In genomic region chr6:81812416-81812815, GRCh38 we compare ENCODE assay signal across 19 cellular contexts. TPM values are rescaled to one million over a fixed set of nuclear protein-coding genes. Genes with fewer than 3 reads are reported as not detected.
DNase-seq lines count a peak whose midpoint lies in the region; ATAC-seq and TF ChIP-seq lines count a peak whose summit lies in the region.
"Had no signal": no experiment of that assay in that cellular context is flagged by ENCODE, and none has a peak within 500 bp of the region (broad histone marks: within the 10 kb centered on the region; RNA-seq: fewer than 3 reads in every experiment).

No MANE protein-coding gene starts in this region.

- H3K4me1 ChIP-seq in Loucy (ENCODE audit: insufficient read depth, low read length, poor library complexity, severe bottlenecking), result peaks cover 15% of the 10 kb centered on the region
- H3K4me1 ChIP-seq: upper lobe of left lung had no signal

- H3K4me3 ChIP-seq in Loucy (ENCODE audit: low read length, poor library complexity, severe bottlenecking), result no peak overlapping the region
- H3K4me3 ChIP-seq: PC-9, SJSA1 had no signal

- no peaks in the 10 kb centered on the region for H4K20me1 ChIP-seq in Loucy (ENCODE audit: insufficient read depth, low read length, poor library complexity, severe bottlenecking)

- no peak for ATAC-seq in naive B cell (ENCODE audit: low read depth in 2 of 2)

- H3K9me3 ChIP-seq in Loucy (ENCODE audit: insufficient read depth, low read depth, low read length), result no peaks in the 10 kb centered on the region
- H3K9me3 ChIP-seq: SJSA1, upper lobe of left lung had no signal

- H3K27ac Mint-ChIP-seq in naive B cell, result peak overlapping the region in 2 of 6 donors; percentile 38 to 88
- no peak overlapping the region for H3K27ac Mint-ChIP-seq in chondrocyte (ENCODE audit: unreplicated experiment)
- H3K27ac Mint-ChIP-seq: activated naive CD8-positive, alpha-beta T cell treated with anti-CD3 and anti-CD28 coated beads for 36 hours; endodermal cell had no signal

- DNase-seq in GDM1 (lab: John Stamatoyannopoulos, UW), result peak; percentile 69
- DNase-seq in SKM-1 treated with dmso at 0.1 percent for 144 hours (lab: John Stamatoyannopoulos, UW; ENCODE audit: unreplicated experiment), result peak; percentile 78
- no peak for DNase-seq in naive B cell
- DNase-seq in chondrocyte (ENCODE audit: low spot score), result no peak
- no peak for DNase-seq in iPS-NIHi7 (ENCODE audit: extremely low spot score)
- no peak for DNase-seq in ecto neural progenitor cell (ENCODE audit: low spot score)
- DNase-seq: activated CD4-positive, CD25-positive, alpha-beta regulatory T cell treated with anti-CD3 and anti-CD28 coated beads, Interleukin-2, amount 50 U/mL, for 72 hours; activated naive CD8-positive, alpha-beta T cell treated with anti-CD3 and anti-CD28 coated beads for 36 hours; DND-41; endodermal cell; glutamatergic neuron; HCEC 1CT; NCI-H146; NCI-H69; PC-9; stimulated activated CD4-positive, alpha-beta T cell treated with anti-CD3 and anti-CD28 coated beads, Interleukin-4, amount 100 ng/mL, for 24 hours; upper lobe of left lung had no signal

- H3K9ac ChIP-seq in Loucy (ENCODE audit: low read depth, low read length, poor library complexity, severe bottlenecking), result no peak overlapping the region

- peaks cover 15 to 40% (median 35%) of the 10 kb centered on the region in 3 donors for H3K4me1 Mint-ChIP-seq in naive B cell
- H3K4me1 Mint-ChIP-seq in chondrocyte (ENCODE audit: low read depth), result peaks cover 31% of the 10 kb centered on the region

- H3K36me3 Mint-ChIP-seq in naive B cell (no peaks in the 10 kb centered on the region), chondrocyte (ENCODE audit: low read depth) (no peaks in the 10 kb centered on the region)
- H3K36me3 Mint-ChIP-seq: activated naive CD8-positive, alpha-beta T cell treated with anti-CD3 and anti-CD28 coated beads for 36 hours had no signal

- H2AFZ ChIP-seq in Loucy (ENCODE audit: low read length), result peak overlapping the region; percentile 31; the same call in 1 of the 2 replicates
- H2AFZ ChIP-seq: PC-9 had no signal

- H3K27me3 Mint-ChIP-seq in naive B cell (peaks cover 0 to 3% (median 0%) of the 10 kb centered on the region in 3 donors), chondrocyte (ENCODE audit: low read depth) (no peaks in the 10 kb centered on the region)

- no peaks in the 10 kb centered on the region for H3K79me2 ChIP-seq in Loucy (ENCODE audit: insufficient read depth, low read length)

- H3K9me3 Mint-ChIP-seq in naive B cell (no peaks in the 10 kb centered on the region), chondrocyte (ENCODE audit: low read depth) (no peaks in the 10 kb centered on the region)
- H3K9me3 Mint-ChIP-seq: activated naive CD8-positive, alpha-beta T cell treated with anti-CD3 and anti-CD28 coated beads for 36 hours; endodermal cell had no signal

- TF ChIP-seq CTCF in Loucy (conservative IDR thresholded peaks at IDR 0.05; ENCODE audit: low read length), result no peak
- TF ChIP-seq CTCF in chondrocyte (IDR thresholded peaks at IDR 0.05), result no peak

- H3K4me2 ChIP-seq in Loucy (ENCODE audit: low read depth, low read length, poor library complexity, severe bottlenecking), result no peak overlapping the region
- H3K4me2 ChIP-seq: PC-9 had no signal

- no peaks in the 10 kb centered on the region for H3F3A ChIP-seq in Loucy (ENCODE audit: low read depth)

- no peaks in the 10 kb centered on the region for H3K27me3 ChIP-seq in Loucy (ENCODE audit: insufficient read depth, low read length, poor library complexity, severe bottlenecking)
- H3K27me3 ChIP-seq: SJSA1, upper lobe of left lung had no signal

- H3K36me3 ChIP-seq in Loucy (ENCODE audit: insufficient read depth, low read length), result no peaks in the 10 kb centered on the region
- H3K36me3 ChIP-seq: SJSA1, upper lobe of left lung had no signal

- no peaks in the 10 kb centered on the region for H3K9me2 ChIP-seq in Loucy (replicated peaks; ENCODE audit: low read depth, low read length)

- H3K4me3 Mint-ChIP-seq in naive B cell (peak overlapping the region in 7 of 8 donors; percentile 23 to 80 (median 55)), chondrocyte (ENCODE audit: unreplicated experiment) (no peak overlapping the region)
- H3K4me3 Mint-ChIP-seq: activated naive CD8-positive, alpha-beta T cell treated with anti-CD3 and anti-CD28 coated beads for 36 hours; endodermal cell had no signal

RNA-seq across cellular contexts. Expression of gene TENT5A, which starts 59.9 kb away (rescaled TPM):
- polyA plus RNA-seq in naive B cell (ENCODE audit: low read depth in 6 of 6), result 10 to 100 TPM in 5 of 6 donors, 1 to 10 TPM in 1; 8.4 to 16.7 (median 11.8) TPM
- total RNA-seq in chondrocyte, result 25.8 to 57.9 TPM (median 27.9 TPM) in 3 replicates

Comparison
In these comparisons a context has a peak if more than half of its experiments do, and no peak if none do; other contexts are left out.
1. DNase-seq: peak in GDM1 (single experiment) and SKM-1 treated with dmso at 0.1 percent for 144 hours (single experiment); none in naive B cell (single experiment), chondrocyte (single experiment), iPS-NIHi7 (single experiment) and ecto neural progenitor cell (single experiment).